8 cellular contexts compared by ENCODE assay signal in genomic region chr10:79298403-79299244, GRCh38. TPM values are rescaled to one million over a fixed set of nuclear protein-coding genes. Genes with fewer than 3 reads are reported as not detected.
DNase-seq lines count a peak whose midpoint lies in the region; ATAC-seq and TF ChIP-seq lines count a peak whose summit lies in the region.

No MANE protein-coding gene starts in this region.

- ATAC-seq in psoas muscle, result peak; percentile 56 to 73 (median 68)

- WGBS in esophagus, 2 donors, result 78 to 79% methylated on average over 27 of the region's 27 CpGs
- 88 to 89% (median 89%) methylated on average over 26 to 27 of the region's 27 CpGs for WGBS in psoas muscle, 3 donors

- peak; percentile 60 for DNase-seq in GOT3 (lab: John Stamatoyannopoulos, UW)
- DNase-seq in SW 1271 (lab: John Stamatoyannopoulos, UW), result peak; percentile 22 to 69
- peak; percentile 74 to 76 for DNase-seq in psoas muscle
- DNase-seq in DMS 273 (lab: John Stamatoyannopoulos, UW; ENCODE audit: unreplicated experiment), result no peak
- no peak for DNase-seq in HuH-7.5 (ENCODE audit: low spot score)
- no peak for DNase-seq in activated gamma-delta T cell treated with Interleukin-2 at 50 U/mL for 16 hours
- no peak for DNase-seq in GM13977 (ENCODE audit: low spot score)

- intact Hi-C loops in psoas muscle (cut with DNase I), result no loop called here

- H3K4me1 ChIP-seq in esophagus (ENCODE audit: control insufficient read depth in 2 of 2, insufficient read depth in 2 of 2, low read length in 1 of 2) (peaks cover 6 to 8% of the 10 kb centered on the region in 2 donors), psoas muscle (no peaks in the 10 kb centered on the region)

- H3K9me3 ChIP-seq in esophagus (ENCODE audit: control insufficient read depth in 2 of 2, insufficient read depth in 1 of 2, low read depth in 1 of 2, low read length in 1 of 2) (no peaks in the 10 kb centered on the region), psoas muscle (no peaks in the 10 kb centered on the region)

- no peaks in the 10 kb centered on the region for H3K27me3 ChIP-seq in esophagus (ENCODE audit: control insufficient read depth in 1 of 2, insufficient read depth in 2 of 2, low read length in 2 of 2)
- no peaks in the 10 kb centered on the region for H3K27me3 ChIP-seq in psoas muscle (ENCODE audit: insufficient read depth in 3 of 3, low read length in 2 of 3)

- H3K36me3 ChIP-seq in esophagus (ENCODE audit: control insufficient read depth in 2 of 2, insufficient read depth in 2 of 2, low read length in 1 of 2) (peaks cover 30 to 75% of the 10 kb centered on the region in 2 donors), psoas muscle (ENCODE audit: insufficient read depth in 1 of 2, low read depth in 1 of 2) (peaks cover 2 to 98% of the 10 kb centered on the region in 2 donors)

- TF ChIP-seq CTCF in psoas muscle (IDR thresholded peaks at IDR 0.05) (no peak), GM13977 (IDR thresholded peaks at IDR 0.05; ENCODE audit: extremely low read depth, insufficient read depth, missing control alignments) (no peak)

- H3K4me3 ChIP-seq in esophagus (ENCODE audit: low read depth in 1 of 2, low read length in 2 of 2), result no peak overlapping the region
- no peak overlapping the region for H3K4me3 ChIP-seq in psoas muscle

- in situ Hi-C loops in GM13977 (cut with MboI; ENCODE audit: low pct_unique_long_range_greater_than_20kb, low sequenced_read_pairs, unreplicated experiment), result no loop called here

- peak overlapping the region; percentile 40 to 83 for H3K27ac ChIP-seq in esophagus (ENCODE audit: low read depth in 2 of 2, low read length in 1 of 2)
- H3K27ac ChIP-seq in psoas muscle, result peak overlapping the region; percentile 36

RNA-seq across cellular contexts. Expression of gene PPIF, which starts 48.6 kb away (rescaled TPM):
- 10 to 100 TPM; 38.4 to 57.4 TPM for polyA plus RNA-seq in esophagus
- 100 to 1,000 TPM in 2 of 4 donors, 10 to 100 TPM in 2; 44.6 to 181 (median 89.4) TPM for total RNA-seq in psoas muscle
- 100 to 1,000 TPM in 1 of 3 donors, 10 to 100 TPM in 2; 85.4 to 297 (median 85.9) TPM for polyA plus RNA-seq in psoas muscle

Comparison
In these comparisons a context has a peak if more than half of its experiments do, and no peak if none do; other contexts are left out.
1. DNase-seq: peak in GOT3 (single experiment), SW 1271 (2 of 2) and psoas muscle (2 of 2); none in DMS 273 (single experiment), HuH-7.5 (single experiment), activated gamma-delta T cell treated with Interleukin-2 at 50 U/mL for 16 hours (single experiment) and GM13977 (single experiment).